Comparison of ENCODE assay signal across 23 cellular contexts in genomic region chr4:101993841-101994221, GRCh38.
"Had no signal": no experiment of that assay in that cellular context is flagged by ENCODE, and none has a peak within 500 bp of the region (broad histone marks: within the 10 kb centered on the region; RNA-seq: fewer than 3 reads in every experiment).

No MANE protein-coding gene starts in this region.

- H3K4me1 Mint-ChIP-seq: activated CD4-positive, alpha-beta T cell treated with anti-CD3 and anti-CD28 coated beads, Interleukin-2, amount 10 ng/mL, durations not matched to agents 24 days and 14 days; central memory CD8-positive, alpha-beta T cell; immature natural killer cell had no signal

- FAIRE-seq: endothelial cell of umbilical vein had no signal

- H3K36me3 Mint-ChIP-seq: activated naive CD4-positive, alpha-beta T cell treated with anti-CD3 and anti-CD28 coated beads, Interleukin-2, amount 50 U/mL, for 72 hours; immature natural killer cell had no signal

- H3K9me3 Mint-ChIP-seq: activated CD4-positive, alpha-beta T cell treated with anti-CD3 and anti-CD28 coated beads, Interleukin-2, amount 10 ng/mL, durations not matched to agents 24 days and 14 days; activated T-cell treated with anti-CD3 and anti-CD28 coated beads, Interleukin-2, amount 50 U/mL, for 72 hours; central memory CD8-positive, alpha-beta T cell had no signal

- H3K4me3 ChIP-seq: body of pancreas, esophagus squamous epithelium, transverse colon had no signal

- H3K4me3 Mint-ChIP-seq: activated CD4-positive, alpha-beta T cell treated with anti-CD3 and anti-CD28 coated beads, Interleukin-2, amount 10 ng/mL, durations not matched to agents 24 days and 14 days; activated CD8-positive, alpha-beta T cell treated with anti-CD3 and anti-CD28 coated beads, Interleukin-2, amount 10 ng/mL, durations not matched to agents 7 days and 5 days; activated T-cell treated with anti-CD3 and anti-CD28 coated beads, Interleukin-2, amount 50 U/mL, for 72 hours; central memory CD8-positive, alpha-beta T cell; immature natural killer cell had no signal

- H3K27me3 Mint-ChIP-seq: naive B cell had no signal

- H3K27ac ChIP-seq: body of pancreas, foreskin keratinocyte, parathyroid adenoma, transverse colon had no signal

- H3K4me1 ChIP-seq: body of pancreas, parathyroid adenoma, transverse colon had no signal

- DNase-seq: activated CD4-positive, alpha-beta T cell treated with anti-CD3 and anti-CD28 coated beads, Interleukin-2, amount 10 ng/mL, durations not matched to agents 24 days and 14 days; activated CD4-positive, CD25-positive, alpha-beta regulatory T cell; activated CD8-positive, alpha-beta memory T cell treated with anti-CD3 and anti-CD28 coated beads, Interleukin-2, amount 50 U/mL, for 48 hours; activated CD8-positive, alpha-beta T cell treated with anti-CD3 and anti-CD28 coated beads, Interleukin-2, amount 10 ng/mL, durations not matched to agents 7 days and 5 days; activated gamma-delta T cell; activated T-cell treated with anti-CD3 and anti-CD28 coated beads, Interleukin-2, amount 50 U/mL, for 72 hours; amniotic stem cell; body of pancreas; cortex of kidney; effector CD4-positive, alpha-beta T cell; esophagus squamous epithelium; foreskin keratinocyte; head of caudate nucleus; immature natural killer cell; naive B cell; stimulated activated naive CD4-positive, alpha-beta T cell; substantia nigra; SW 1271; transverse colon had no signal

- H3K27me3 ChIP-seq: body of pancreas, esophagus squamous epithelium, foreskin keratinocyte, transverse colon had no signal

- H3K36me3 ChIP-seq: esophagus squamous epithelium, transverse colon had no signal

- H3K9me3 ChIP-seq: body of pancreas, esophagus squamous epithelium, transverse colon had no signal

- ATAC-seq: activated CD8-positive, alpha-beta T cell treated with anti-CD3 and anti-CD28 coated beads, Interleukin-2, amount 10 ng/mL, durations not matched to agents 7 days and 5 days; activated naive CD4-positive, alpha-beta T cell treated with anti-CD3 and anti-CD28 coated beads, Interleukin-2, amount 50 U/mL, for 72 hours; activated T-cell treated with anti-CD3 and anti-CD28 coated beads, Interleukin-2, amount 50 U/mL, for 72 hours; body of pancreas; foreskin keratinocyte had no signal

- H3K27ac Mint-ChIP-seq: activated CD4-positive, alpha-beta T cell treated with anti-CD3 and anti-CD28 coated beads, Interleukin-2, amount 10 ng/mL, durations not matched to agents 24 days and 14 days; activated CD8-positive, alpha-beta T cell treated with anti-CD3 and anti-CD28 coated beads, Interleukin-2, amount 10 ng/mL, durations not matched to agents 7 days and 5 days; activated naive CD4-positive, alpha-beta T cell treated with anti-CD3 and anti-CD28 coated beads, Interleukin-2, amount 50 U/mL, for 72 hours; activated T-cell treated with anti-CD3 and anti-CD28 coated beads, Interleukin-2, amount 50 U/mL, for 72 hours; immature natural killer cell had no signal
